In genomic region chr19:42290523-42291436, GRCh38 we compare ENCODE assay signal across 9 cellular contexts. TPM values are rescaled to one million over a fixed set of nuclear protein-coding genes. Genes with fewer than 3 reads are reported as not detected.
DNase-seq lines count a peak whose midpoint lies in the region; ATAC-seq, FAIRE-seq and TF ChIP-seq lines count a peak whose summit lies in the region.
"Had no signal": no experiment of that assay in that cellular context is flagged by ENCODE, and none has a peak within 500 bp of the region (broad histone marks: within the 10 kb centered on the region; RNA-seq: fewer than 3 reads in every experiment).

No MANE protein-coding gene starts in this region.

- H3K4me1 ChIP-seq in OCI-LY1 (ENCODE audit: insufficient read depth, low read length, severe bottlenecking) (peaks cover 6% of the 10 kb centered on the region), kidney (ENCODE audit: control insufficient read depth in 1 of 2, insufficient read depth in 1 of 2, low read depth in 1 of 2, low read length in 2 of 2) (peaks cover 6 to 10% of the 10 kb centered on the region in 2 donors), thoracic aorta (ENCODE audit: control insufficient read depth in 1 of 2, low read depth in 2 of 2) (peaks cover 5 to 14% of the 10 kb centered on the region in 2 donors)

- no peak for FAIRE-seq in kidney (lab: Jason Lieb, UNC)
- FAIRE-seq: pancreas had no signal

- H3K9me2 ChIP-seq in OCI-LY1 (ENCODE audit: low read depth, low read length), result no peaks in the 10 kb centered on the region

- H3K4me3 ChIP-seq in OCI-LY1 (ENCODE audit: low read depth, low read length, poor library complexity, severe bottlenecking), result no peak overlapping the region
- no peak overlapping the region for H3K4me3 ChIP-seq in kidney (ENCODE audit: low read length in 2 of 2)
- no peak overlapping the region for H3K4me3 ChIP-seq in thoracic aorta
- H3K4me3 ChIP-seq: pancreas had no signal

- no peaks in the 10 kb centered on the region for H3F3A ChIP-seq in OCI-LY1 (ENCODE audit: insufficient read depth, low read length)

- no peak for ATAC-seq in thoracic aorta (ENCODE audit: insufficient number of reproducible peaks, low FRiP score, low read depth)

- intact Hi-C loops in kidney (cut with DNase I), result no loop called here

- H4K20me1 ChIP-seq in OCI-LY1 (ENCODE audit: insufficient read depth, low read length), result no peaks in the 10 kb centered on the region

- H3K27ac ChIP-seq in OCI-LY1 (ENCODE audit: low read depth, low read length, poor library complexity, severe bottlenecking), result no peak overlapping the region
- no peak overlapping the region for H3K27ac ChIP-seq in kidney (ENCODE audit: low read depth in 2 of 2, low read length in 2 of 2)
- H3K27ac ChIP-seq in thoracic aorta, result no peak overlapping the region
- H3K27ac ChIP-seq: pancreas had no signal

- H3K36me3 ChIP-seq in OCI-LY1 (ENCODE audit: insufficient read depth, low read length) (peaks cover 86% of the 10 kb centered on the region), kidney (ENCODE audit: control insufficient read depth in 1 of 2, insufficient read depth in 2 of 2, low read length in 2 of 2) (peaks cover 12 to 34% of the 10 kb centered on the region in 2 donors), thoracic aorta (peaks cover 74% of the 10 kb centered on the region)

- DNase-seq in ELF-1 (ENCODE audit: low read depth, low spot score) (peak; percentile 44), kidney (peak; percentile 77), thoracic aorta (ENCODE audit: low spot score) (no peak), NCI-H2171 (lab: John Stamatoyannopoulos, UW) (no peak), NCI-H526 treated with DMSO at 0.1 percent for 48 hours (lab: John Stamatoyannopoulos, UW) (no peak), KG1 (lab: John Stamatoyannopoulos, UW) (no peak)
- peak; percentile 58 for DNase-seq in activated gamma-delta T cell treated with anti-CD3 and anti-CD28 coated beads, Interleukin-2, amount 50 U/mL, for 16 hours (ENCODE audit: low read depth)

- no peaks in the 10 kb centered on the region for H3K79me2 ChIP-seq in OCI-LY1 (ENCODE audit: insufficient read depth, low read length)

- H3K9me3 ChIP-seq in OCI-LY1 (ENCODE audit: low read length) (no peaks in the 10 kb centered on the region), kidney (ENCODE audit: control insufficient read depth in 1 of 2, low read length in 2 of 2) (no peaks in the 10 kb centered on the region), thoracic aorta (no peaks in the 10 kb centered on the region)
- H3K9me3 ChIP-seq: pancreas had no signal

- no peak overlapping the region for H3K4me2 ChIP-seq in OCI-LY1 (ENCODE audit: low read length)

- H2AFZ ChIP-seq in OCI-LY1 (ENCODE audit: low read length), result no peak overlapping the region

- peak; percentile 75 for TF ChIP-seq CTCF in OCI-LY1 (IDR thresholded peaks at IDR 0.05; ENCODE audit: low read length)
- TF ChIP-seq CTCF in kidney (IDR thresholded peaks at IDR 0.05; ENCODE audit: borderline replicate concordance, extremely low read depth, insufficient read depth), result no peak
- TF ChIP-seq CTCF in thoracic aorta (IDR thresholded peaks at IDR 0.05), result peak; percentile 48

- H3K27me3 ChIP-seq in OCI-LY1 (ENCODE audit: insufficient read depth, low read length) (no peaks in the 10 kb centered on the region), thoracic aorta (replicated peaks; ENCODE audit: insufficient read depth) (no peaks in the 10 kb centered on the region)
- H3K27me3 ChIP-seq: pancreas had no signal

- H3K9ac ChIP-seq in OCI-LY1 (ENCODE audit: low read length) (no peak overlapping the region), kidney (ENCODE audit: low read length in 2 of 2) (no peak overlapping the region)

RNA-seq across cellular contexts. Expression of gene PRR19, which starts 11.2 kb away (rescaled TPM):
- total RNA-seq in kidney, result 0.47 TPM
- polyA plus RNA-seq in kidney (ENCODE audit: insufficient read depth, low read depth, low replicate concordance), result 0.71 TPM
- not detected for total RNA-seq in thoracic aorta

RNA-seq across cellular contexts. Expression of gene PAFAH1B3, which starts 11.6 kb away (rescaled TPM):
- 22.0 TPM for total RNA-seq in kidney
- polyA plus RNA-seq in kidney (ENCODE audit: insufficient read depth, low read depth, low replicate concordance), result 38.3 TPM
- total RNA-seq in thoracic aorta, result 1 to 10 TPM in 1 of 2 donors, not detected in 1; 1.8 TPM

RNA-seq across cellular contexts. Expression of gene CIC, which starts 21.7 kb away (rescaled TPM):
- total RNA-seq in kidney, result 90.9 TPM
- polyA plus RNA-seq in kidney (ENCODE audit: insufficient read depth, low read depth, low replicate concordance), result 18.8 TPM
- total RNA-seq in thoracic aorta, result 100 to 1,000 TPM in 1 of 2 donors, 10 to 100 TPM in 1; 57.1 to 112 TPM

RNA-seq across cellular contexts. Expression of gene TMEM145, which starts 22.3 kb away (rescaled TPM):
- not detected for total RNA-seq in kidney
- not detected for polyA plus RNA-seq in kidney (ENCODE audit: insufficient read depth, low read depth, low replicate concordance)
- total RNA-seq in thoracic aorta, result not detected

RNA-seq across cellular contexts. Expression of gene MEGF8, which starts 34.7 kb away (rescaled TPM):
- total RNA-seq in kidney, result 31.6 TPM
- 8.7 TPM for polyA plus RNA-seq in kidney (ENCODE audit: insufficient read depth, low read depth, low replicate concordance)
- 10 to 100 TPM; 19.5 to 24.4 TPM for total RNA-seq in thoracic aorta

Comparison
In these comparisons a context has a peak if more than half of its experiments do, and no peak if none do; other contexts are left out.
1. DNase-seq: peak in ELF-1 (single experiment), activated gamma-delta T cell treated with anti-CD3 and anti-CD28 coated beads, Interleukin-2, amount 50 U/mL, for 16 hours (single experiment) and kidney (single experiment); none in thoracic aorta (single experiment), NCI-H2171 (single experiment), NCI-H526 treated with DMSO at 0.1 percent for 48 hours (single experiment) and KG1 (single experiment).